ENCODE assay signal across 8 cellular contexts in genomic region chr17:57114085-57114673, GRCh38. TPM values are rescaled to one million over a fixed set of nuclear protein-coding genes. Genes with fewer than 3 reads are reported as not detected.
A peak's percentile ranks its signal among the peaks of the same experiment; 100 is the strongest.
DNase-seq lines count a peak whose midpoint lies in the region; ATAC-seq and TF ChIP-seq lines count a peak whose summit lies in the region.

No MANE protein-coding gene starts in this region.

- H3K79me2 ChIP-seq in osteoblast (ENCODE audit: insufficient read depth, low read length), result no peaks in the 10 kb centered on the region

- H3K9me3 Mint-ChIP-seq in type B pancreatic cell, result no peaks in the 10 kb centered on the region

- no peak overlapping the region for H3K4me2 ChIP-seq in osteoblast (ENCODE audit: insufficient read depth, low read length)

- no peaks in the 10 kb centered on the region for H4K20me1 ChIP-seq in osteoblast (ENCODE audit: insufficient read depth, low read length)

- no peaks in the 10 kb centered on the region for H3K4me1 ChIP-seq in osteoblast (ENCODE audit: insufficient read depth, low read length)

- no peak overlapping the region for H3K4me3 Mint-ChIP-seq in type B pancreatic cell

- DNase-seq in DMS 273 (lab: John Stamatoyannopoulos, UW; ENCODE audit: unreplicated experiment) (peak; percentile 65), DMS 273 treated with DMSO at 0.1 percent for 48 hours (lab: John Stamatoyannopoulos, UW) (no peak), LNCaP clone FGC (ENCODE audit: low read depth) (no peak), epithelial cell of proximal tubule (ENCODE audit: low read depth) (no peak), osteoblast (ENCODE audit: insufficient read length, low spot score, missing footprints) (peak; percentile 92), type B pancreatic cell (ENCODE audit: extremely low spot score, unreplicated experiment) (no peak)
- peak; percentile 89 for DNase-seq in activated CD8-positive, alpha-beta memory T cell treated with anti-CD3 and anti-CD28 coated beads for 24 hours

- peaks cover 22% of the 10 kb centered on the region for H3K36me3 Mint-ChIP-seq in type B pancreatic cell

- no peak overlapping the region for H3K27ac ChIP-seq in osteoblast (ENCODE audit: low read depth, low read length)

- H3K4me1 Mint-ChIP-seq in type B pancreatic cell (ENCODE audit: unreplicated experiment), result peaks cover 17% of the 10 kb centered on the region

- H3K27me3 Mint-ChIP-seq in type B pancreatic cell, result no peaks in the 10 kb centered on the region

- H2AFZ ChIP-seq in osteoblast (ENCODE audit: low read length), result no peak overlapping the region

- H3K27me3 ChIP-seq in osteoblast (ENCODE audit: insufficient read depth, low read length), result no peaks in the 10 kb centered on the region

- H3K4me3 ChIP-seq in LNCaP clone FGC (ENCODE audit: low read depth, low read length) (no peak overlapping the region), epithelial cell of proximal tubule (ENCODE audit: low read depth, low read length) (no peak overlapping the region), osteoblast (ENCODE audit: insufficient read depth, low read length) (no peak overlapping the region)

- ATAC-seq in HG03280 (IDR thresholded peaks at IDR 0.05; ENCODE audit: unreplicated experiment), result no peak

- H3K9me3 ChIP-seq in osteoblast (ENCODE audit: low read depth, low read length), result no peaks in the 10 kb centered on the region

- H3K36me3 ChIP-seq in osteoblast (ENCODE audit: insufficient read depth, low read length), result no peaks in the 10 kb centered on the region

- no peak overlapping the region for H3K27ac Mint-ChIP-seq in type B pancreatic cell

- TF ChIP-seq CTCF in LNCaP clone FGC (IDR thresholded peaks at IDR 0.05; ENCODE audit: control insufficient read depth, extremely low read depth, insufficient read depth) (peak; percentile 72), epithelial cell of proximal tubule (conservative IDR thresholded peaks at IDR 0.05; ENCODE audit: low read depth, low read length) (peak; percentile 87), osteoblast (IDR thresholded peaks at IDR 0.05; ENCODE audit: extremely low read depth, low read depth, low read length) (peak; percentile 82), type B pancreatic cell (conservative IDR thresholded peaks at IDR 0.05) (peak; percentile 83)

RNA-seq across cellular contexts. Expression of gene AKAP1, which starts 29.1 kb away (rescaled TPM):
- total RNA-seq in epithelial cell of proximal tubule, result 29.8 and 44.2 TPM in 2 replicates
- total RNA-seq in osteoblast, result 14.5 and 19.7 TPM in 2 replicates
- 42.6 and 43.6 TPM in 2 replicates for total RNA-seq in type B pancreatic cell (ENCODE audit: low replicate concordance)

Comparison
In these comparisons a context has a peak if more than half of its experiments do, and no peak if none do; other contexts are left out.
1. DNase-seq: peak in DMS 273 (single experiment), activated CD8-positive, alpha-beta memory T cell treated with anti-CD3 and anti-CD28 coated beads for 24 hours (single experiment) and osteoblast (single experiment); none in DMS 273 treated with DMSO at 0.1 percent for 48 hours (single experiment), LNCaP clone FGC (single experiment), epithelial cell of proximal tubule (single experiment) and type B pancreatic cell (single experiment).
2. Peak in every context shown above with its lines, with median percentiles within 50 percentile points of each other: CTCF ChIP-seq.